In the genomic region with DNA sequence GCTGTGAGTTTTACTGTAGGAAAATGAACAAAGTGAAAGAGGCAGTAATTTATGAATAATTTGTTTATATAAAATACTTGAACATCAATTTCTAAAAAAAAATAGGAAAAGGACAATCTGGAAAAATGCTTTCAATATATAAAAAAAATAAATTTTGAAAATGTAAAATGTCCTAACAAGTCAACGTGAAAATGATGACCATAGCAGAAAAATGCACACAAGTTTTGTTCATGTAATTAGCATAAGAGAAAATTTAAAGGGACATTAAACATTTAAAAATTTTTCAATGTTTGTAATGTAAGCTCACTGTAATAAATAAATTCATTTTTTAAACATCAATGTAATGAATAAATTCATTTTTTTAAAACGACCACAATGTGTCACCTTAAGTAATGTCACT, we compare ENCODE assay signal across 24 cellular contexts.
"Had no signal": no experiment of that assay in that cellular context is flagged by ENCODE, and none has a peak within 500 bp of the region (broad histone marks: within the 10 kb centered on the region; RNA-seq: fewer than 3 reads in every experiment).

No MANE protein-coding gene starts in this region.

- H3K27ac ChIP-seq: left ventricle myocardium inferior, neural progenitor cell, neutrophil, right atrium auricular region, skin epidermis, spleen, suprapubic skin, thoracic aorta, tibial artery, uterus had no signal

- ATAC-seq: natural killer cell; sciatic nerve; stimulated activated effector memory CD8-positive, alpha-beta T cell treated with anti-CD3 and anti-CD28 coated beads, Interleukin-12 subunit alpha, Interleukin-12 subunit beta, amount 100 ng/mL, for 72 hours had no signal

- H3K9me3 ChIP-seq: left ventricle myocardium inferior, neutrophil, right atrium auricular region, spleen, suprapubic skin, thoracic aorta, tibial artery, uterus had no signal

- H3K36me3 ChIP-seq: left ventricle myocardium inferior, neural progenitor cell, neutrophil, right atrium auricular region, spleen, suprapubic skin, thoracic aorta, tibial artery, uterus had no signal

- H3K4me3 ChIP-seq: left ventricle myocardium inferior, lung, neural progenitor cell, right atrium auricular region, skin epidermis, spleen, suprapubic skin, thoracic aorta, tibial artery, uterus had no signal

- FAIRE-seq: islet of Langerhans had no signal

- H3K9ac ChIP-seq: neural progenitor cell had no signal

- H3K27me3 ChIP-seq: neural progenitor cell, neutrophil, right atrium auricular region, spleen, suprapubic skin, tibial artery, uterus had no signal

- H3K4me1 ChIP-seq: left ventricle myocardium inferior, neural progenitor cell, right atrium auricular region, spleen, suprapubic skin, tibial artery, uterus had no signal

- DNase-seq: hypothalamus; immature natural killer cell; left ventricle myocardium inferior; mesendoderm; naive B cell; natural killer cell; nephron progenitor cell; occipital lobe; spleen; stimulated activated CD4-positive, alpha-beta T cell treated with anti-CD3 and anti-CD28 coated beads, Interleukin-4, amount 100 ng/mL, for 24 hours; stimulated activated naive CD4-positive, alpha-beta T cell; tibial artery; trophoblast cell; uterus had no signal
